8 cellular contexts compared by ENCODE assay signal in the genomic region with DNA sequence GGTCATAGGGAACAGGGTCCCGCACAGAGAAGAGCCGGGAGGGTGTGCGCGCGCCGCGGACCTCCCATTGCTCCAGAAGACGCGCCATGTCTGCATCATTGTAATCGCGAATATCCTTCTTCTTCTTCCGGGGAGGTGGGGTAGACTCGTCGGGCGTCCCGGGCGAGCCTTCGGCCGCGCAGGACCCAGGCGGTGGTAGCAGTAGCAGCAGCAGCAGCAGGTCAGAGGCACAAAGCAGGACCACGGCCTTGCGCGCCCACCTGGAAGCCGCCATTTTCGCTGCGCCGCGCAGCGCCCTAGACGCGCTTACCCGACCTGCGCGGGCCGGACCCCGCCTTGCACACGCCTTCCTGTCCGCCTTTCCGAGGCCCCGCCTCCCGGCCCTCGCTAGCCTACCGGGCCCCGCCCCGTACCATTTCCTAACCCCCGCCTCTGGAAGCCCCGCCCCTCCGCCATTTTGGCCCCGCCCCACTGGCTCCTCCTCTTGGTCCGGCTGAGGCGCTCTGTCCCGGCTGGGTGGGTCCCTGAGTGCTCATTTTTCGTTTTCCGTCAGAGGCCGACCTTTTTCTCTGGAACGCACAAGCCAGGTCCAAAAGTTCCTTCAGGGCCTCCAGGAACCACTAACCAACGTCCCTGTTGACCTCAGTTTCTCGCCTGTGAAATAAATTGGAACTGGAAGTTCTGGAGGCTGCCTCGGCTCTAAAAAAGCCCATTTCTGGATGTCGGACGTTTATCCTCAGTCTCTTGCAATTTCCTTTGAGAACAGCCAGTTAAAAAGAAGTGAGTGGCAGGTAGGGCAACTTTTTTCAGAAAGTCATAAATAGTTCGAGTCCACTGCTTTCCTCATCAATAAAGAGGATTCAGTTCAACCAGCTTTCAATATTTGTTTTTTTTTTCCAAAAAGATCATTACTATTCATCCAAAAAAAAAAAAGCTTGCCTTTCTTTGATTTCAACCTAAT. TPM values are rescaled to one million over a fixed set of nuclear protein-coding genes. Genes with fewer than 3 reads are reported as not detected.
DNase-seq lines count a peak whose midpoint lies in the region; ATAC-seq, FAIRE-seq and TF ChIP-seq lines count a peak whose summit lies in the region.

A gene (minus strand): TSS at position 302 of the 961 bp plus-strand sequence. CDS start 28 bp downstream, at position 274.

- peak within 1 kb of the TSS; percentile 78 to 98 (median 92) for H3K4me3 ChIP-seq in fibroblast of lung (replicated peaks in 1 of 4; ENCODE audit: control extremely low read depth in 1 of 4, insufficient read depth in 1 of 4, low read depth in 3 of 4, low read length in 4 of 4)

- H3K36me3 ChIP-seq in fibroblast of lung (ENCODE audit: control insufficient read depth, insufficient read depth, low read length) = no peaks in the 10 kb centered on the region

- no peaks in the 10 kb centered on the region for H3K9me3 Mint-ChIP-seq in activated T-helper 17 cell treated with anti-CD3 and anti-CD28 coated beads, Interleukin-2, amount 50 U/mL, for 72 hours
- H3K9me3 Mint-ChIP-seq in naive thymus-derived CD8-positive, alpha-beta T cell = no peaks in the 10 kb centered on the region
- no peaks in the 10 kb centered on the region for H3K9me3 Mint-ChIP-seq in stimulated activated naive B cell treated with anti-CD40 and anti-IgM and Interleukin-4, amounts not matched to agents 10 μg/mL and 1 μg/mL and 100 μg/mL, for 72 hours

- H3K27ac ChIP-seq in RWPE1 (peak within 1 kb of the TSS; percentile 79), fibroblast of lung (ENCODE audit: insufficient read depth, low read length) (peak within 1 kb of the TSS; percentile 91)

- no peaks in the 10 kb centered on the region for H3K27me3 ChIP-seq in fibroblast of lung (ENCODE audit: control insufficient read depth, insufficient read depth, low read length)

- peaks cover 28% of the 10 kb centered on the region for H3K4me1 Mint-ChIP-seq in activated T-helper 17 cell treated with anti-CD3 and anti-CD28 coated beads, Interleukin-2, amount 50 U/mL, for 72 hours
- H3K4me1 Mint-ChIP-seq in naive thymus-derived CD8-positive, alpha-beta T cell = peaks cover 37 to 70% (median 61%) of the 10 kb centered on the region in 4 donors
- peaks cover 26 to 52% of the 10 kb centered on the region in 2 donors for H3K4me1 Mint-ChIP-seq in stimulated activated naive B cell treated with anti-CD40 and anti-IgM and Interleukin-4, amounts not matched to agents 10 μg/mL and 1 μg/mL and 100 μg/mL, for 72 hours

- no peak for FAIRE-seq in H54 (lab: Jason Lieb, UNC)

- no peaks in the 10 kb centered on the region for H4K20me1 ChIP-seq in fibroblast of lung (ENCODE audit: control insufficient read depth, extremely low read depth, insufficient read depth, low read length)

- no peaks in the 10 kb centered on the region for H3K27me3 Mint-ChIP-seq in activated T-helper 17 cell treated with anti-CD3 and anti-CD28 coated beads, Interleukin-2, amount 50 U/mL, for 72 hours
- no peaks in the 10 kb centered on the region for H3K27me3 Mint-ChIP-seq in naive thymus-derived CD8-positive, alpha-beta T cell
- no peaks in the 10 kb centered on the region for H3K27me3 Mint-ChIP-seq in stimulated activated naive B cell treated with anti-CD40 and anti-IgM and Interleukin-4, amounts not matched to agents 10 μg/mL and 1 μg/mL and 100 μg/mL, for 72 hours

- H3K79me2 ChIP-seq in fibroblast of lung (ENCODE audit: control insufficient read depth, insufficient read depth, low read length) = peaks cover 41% of the 10 kb centered on the region

- peak; percentile 98 for TF ChIP-seq POLR2A in H54 (IDR thresholded peaks at IDR 0.05; ENCODE audit: low read depth, low read length)

- H3K4me3 Mint-ChIP-seq in activated T-helper 17 cell treated with anti-CD3 and anti-CD28 coated beads, Interleukin-2, amount 50 U/mL, for 72 hours = peak within 1 kb of the TSS; percentile 97
- peak within 1 kb of the TSS; percentile 95 to 100 (median 99) for H3K4me3 Mint-ChIP-seq in naive thymus-derived CD8-positive, alpha-beta T cell
- H3K4me3 Mint-ChIP-seq in stimulated activated naive B cell treated with anti-CD40 and anti-IgM and Interleukin-4, amounts not matched to agents 10 μg/mL and 1 μg/mL and 100 μg/mL, for 72 hours = peak within 1 kb of the TSS; percentile 96 to 99

- POLR2A ChIA-PET in RWPE1 (lab: Yijun Ruan, JAX; ENCODE audit: low non-redundant PET) = interaction anchor here (0.8 to 0.9 kb wide), 2 partner anchors 11 to 103 kb away, joined by 3 read pairs; a partner anchor contains a TSS
- POLR2A ChIA-PET in naive thymus-derived CD8-positive, alpha-beta T cell (lab: Charles Lee) = interaction anchor here (1.9 to 4.9 kb wide), 2 partner anchors 9 to 11 kb away, joined by 8 to 58 read pairs; a partner anchor contains a TSS

- peak within 1 kb of the TSS; percentile 83 for H3K9ac ChIP-seq in fibroblast of lung (ENCODE audit: insufficient read depth, low read length)

- H3K27ac Mint-ChIP-seq in activated T-helper 17 cell treated with anti-CD3 and anti-CD28 coated beads, Interleukin-2, amount 50 U/mL, for 72 hours = peak within 1 kb of the TSS; percentile 94
- H3K27ac Mint-ChIP-seq in naive thymus-derived CD8-positive, alpha-beta T cell = peak within 1 kb of the TSS; percentile 97 to 99 (median 99)
- H3K27ac Mint-ChIP-seq in stimulated activated naive B cell treated with anti-CD40 and anti-IgM and Interleukin-4, amounts not matched to agents 10 μg/mL and 1 μg/mL and 100 μg/mL, for 72 hours = peak within 1 kb of the TSS; percentile 95

- peak within 1 kb of the TSS; percentile 95 for H2AFZ ChIP-seq in fibroblast of lung (ENCODE audit: low read length)

- peak; percentile 99 for ATAC-seq in activated T-helper 17 cell treated with anti-CD3 and anti-CD28 coated beads, Interleukin-2, amount 50 U/mL, for 72 hours (replicated peaks)
- peak; percentile 99 to 100 for ATAC-seq in naive thymus-derived CD8-positive, alpha-beta T cell
- peak; percentile 94 to 98 for ATAC-seq in stimulated activated naive B cell treated with anti-CD40 and anti-IgM and Interleukin-4, amounts not matched to agents 10 μg/mL and 1 μg/mL and 100 μg/mL, for 72 hours (replicated peaks)

- peaks cover 27% of the 10 kb centered on the region for H3K36me3 Mint-ChIP-seq in activated T-helper 17 cell treated with anti-CD3 and anti-CD28 coated beads, Interleukin-2, amount 50 U/mL, for 72 hours (ENCODE audit: low read depth)
- H3K36me3 Mint-ChIP-seq in naive thymus-derived CD8-positive, alpha-beta T cell = peaks cover 0 to 25% (median 0%) of the 10 kb centered on the region in 3 donors
- peaks cover 11 to 25% of the 10 kb centered on the region in 2 donors for H3K36me3 Mint-ChIP-seq in stimulated activated naive B cell treated with anti-CD40 and anti-IgM and Interleukin-4, amounts not matched to agents 10 μg/mL and 1 μg/mL and 100 μg/mL, for 72 hours

- no peaks in the 10 kb centered on the region for H3K9me3 ChIP-seq in fibroblast of lung (ENCODE audit: control insufficient read depth, insufficient read depth, low read depth, low read length)

- CTCF ChIA-PET in RWPE1 (lab: Yijun Ruan, JAX) = no interaction called here

- H3K4me1 ChIP-seq in fibroblast of lung (ENCODE audit: control insufficient read depth, extremely low read depth, insufficient read depth, low read length) = peaks cover 9% of the 10 kb centered on the region

- H3K4me2 ChIP-seq in fibroblast of lung (ENCODE audit: extremely low read depth, insufficient read depth, low read length) = peak within 1 kb of the TSS; percentile 95

- DNase-seq in ELF-1 (ENCODE audit: low read depth, low spot score) = peak; percentile 94
- peak; percentile 76 for DNase-seq in H54 (ENCODE audit: insufficient read length, low spot score)
- peak; percentile 99 for DNase-seq in LoVo (ENCODE audit: low spot score)
- peak; percentile 99 for DNase-seq in RWPE1 (ENCODE audit: low spot score)
- peak; percentile 91 to 95 for DNase-seq in fibroblast of lung (ENCODE audit: low read depth in 2 of 2)
- DNase-seq in naive thymus-derived CD8-positive, alpha-beta T cell = peak; percentile 90 to 97 (median 94)
- peak; percentile 90 for DNase-seq in stimulated activated naive B cell treated with anti-CD40 and anti-IgM and Interleukin-4, amounts not matched to agents 10 μg/mL and 1 μg/mL and 100 μg/mL, for 72 hours

- TF ChIP-seq CTCF in RWPE1 (conservative IDR thresholded peaks at IDR 0.05; ENCODE audit: low read depth) (no peak), fibroblast of lung (conservative IDR thresholded peaks at IDR 0.05 in 1 of 2, IDR thresholded peaks at IDR 0.05 in 1 of 2; ENCODE audit: low read depth in 1 of 2, low read length in 2 of 2) (no peak)

RNA-seq across cellular contexts. Expression of the gene that starts here (rescaled TPM):
- total RNA-seq in activated T-helper 17 cell treated with anti-CD3 and anti-CD28 coated beads, Interleukin-2, amount 50 U/mL, for 72 hours = 10 to 100 TPM; 22.0 to 28.4 TPM
- total RNA-seq in fibroblast of lung = 19.8 and 21.3 TPM in 2 replicates
- 26.0 and 27.3 TPM in 2 replicates for polyA plus RNA-seq in fibroblast of lung
- polyA plus RNA-seq in fibroblast of lung (2012) = 31.7 and 32.4 TPM in 2 replicates
- polyA minus RNA-seq in fibroblast of lung (ENCODE audit: low replicate concordance) = 5.3 and 7.1 TPM in 2 replicates
- 10 to 100 TPM; 30.5 to 30.7 TPM for total RNA-seq in naive thymus-derived CD8-positive, alpha-beta T cell
- polyA plus RNA-seq in naive thymus-derived CD8-positive, alpha-beta T cell = 10 to 100 TPM; 21.3 to 30.7 (median 22.5) TPM

Comparison
In these comparisons a context has a peak if more than half of its experiments do, and no peak if none do; other contexts are left out.
1. Peak in every context shown above with its lines: DNase-seq, ATAC-seq, H3K4me3 ChIP-seq and H3K27ac ChIP-seq.